In genomic region chr7:18667466-18667865, GRCh38 we compare ENCODE assay signal across 12 cellular contexts.
DNase-seq lines count a peak whose midpoint lies in the region; ATAC-seq and TF ChIP-seq lines count a peak whose summit lies in the region.
"Had no signal": no experiment of that assay in that cellular context is flagged by ENCODE, and none has a peak within 500 bp of the region (broad histone marks: within the 10 kb centered on the region; RNA-seq: fewer than 3 reads in every experiment).

No MANE protein-coding gene starts in this region.

- no peaks in the 10 kb centered on the region for H4K20me1 ChIP-seq in mammary epithelial cell (ENCODE audit: insufficient read depth, low read length)

- no peak overlapping the region for H3K9ac ChIP-seq in HUES64 (ENCODE audit: low read depth, low read length)
- no peak overlapping the region for H3K9ac ChIP-seq in mammary epithelial cell (ENCODE audit: insufficient read depth, low read length)
- H3K9ac ChIP-seq: neural progenitor cell had no signal

- no CpG with 5 or more reads among the region's 1 CpG for WGBS in HUES64
- WGBS in mammary epithelial cell (ENCODE audit: low coverage, missing lambda C conversion rate): 36% methylated on average over 1 of the region's 1 CpG

- H3K4me1 Mint-ChIP-seq in activated CD8-positive, alpha-beta memory T cell treated with anti-CD3 and anti-CD28 coated beads, Interleukin-2, amount 10 ng/mL, durations not matched to agents 7 days and 5 days: no peaks in the 10 kb centered on the region
- H3K4me1 Mint-ChIP-seq: neural progenitor cell had no signal

- in situ Hi-C loops in mammary epithelial cell (cut with MboI; ENCODE audit: low sequenced_read_pairs in 2 of 2): no loop called here
- in situ Hi-C loops in GM13977 (cut with MboI; ENCODE audit: low pct_unique_long_range_greater_than_20kb, low sequenced_read_pairs, unreplicated experiment): loop anchor here (25.0 kb wide), 1 partner anchor 305 kb away; no protein-coding TSS in a partner anchor

- no peaks in the 10 kb centered on the region for H3K9me3 Mint-ChIP-seq in activated CD8-positive, alpha-beta memory T cell treated with anti-CD3 and anti-CD28 coated beads, Interleukin-2, amount 10 ng/mL, durations not matched to agents 7 days and 5 days (ENCODE audit: low read depth)
- H3K9me3 Mint-ChIP-seq: CD8-positive, alpha-beta T cell; neural progenitor cell; T-helper 2 cell treated with Interferon-gamma antibody and Interleukin-4, amounts not matched to agents 5 μg/mL and 100 μg/mL, for 36 hours had no signal

- dilution Hi-C loops in mammary epithelial cell (cut with HindIII; ENCODE audit: low sequenced_read_pairs): no loop called here

- H3K4me2 ChIP-seq in mammary epithelial cell (ENCODE audit: insufficient read depth, low read depth, low read length): peak overlapping the region; percentile 70
- H3K4me2 ChIP-seq: neural progenitor cell had no signal

- H3K27ac Mint-ChIP-seq in activated CD8-positive, alpha-beta memory T cell treated with anti-CD3 and anti-CD28 coated beads, Interleukin-2, amount 10 ng/mL, durations not matched to agents 7 days and 5 days: no peak overlapping the region
- H3K27ac Mint-ChIP-seq: CD8-positive, alpha-beta T cell; neural progenitor cell; T-helper 2 cell treated with Interferon-gamma antibody and Interleukin-4, amounts not matched to agents 5 μg/mL and 100 μg/mL, for 36 hours had no signal

- intact Hi-C loops in mammary epithelial cell (cut with micrococcal nuclease) (loop anchor here (2.0 kb wide), 1 partner anchor 315 kb away; no protein-coding TSS in a partner anchor), left colon (cut with DNase I, micrococcal nuclease) (loop anchor here in 1 of 2 donors (10.0 kb wide), 1 partner anchor 313 kb away; no protein-coding TSS in a partner anchor)

- DNase-seq in AG08396 (ENCODE audit: low spot score): peak; percentile 25
- peak; percentile 55 for DNase-seq in mammary epithelial cell
- no peak for DNase-seq in left colon
- no peak for DNase-seq in GM13977 (ENCODE audit: low spot score)
- no peak for DNase-seq in activated CD8-positive, alpha-beta memory T cell treated with anti-CD3 and anti-CD28 coated beads, Interleukin-2, amount 10 ng/mL, durations not matched to agents 7 days and 5 days
- DNase-seq in GM19240 (ENCODE audit: insufficient read length, low spot score): no peak
- DNase-seq: CD8-positive, alpha-beta T cell; NCI-H2029 treated with DMSO at 0.1 percent for 48 hours had no signal

- no peaks in the 10 kb centered on the region for H3K79me2 ChIP-seq in mammary epithelial cell (ENCODE audit: insufficient read depth, low read length)

- no peaks in the 10 kb centered on the region for H3K36me3 Mint-ChIP-seq in activated CD8-positive, alpha-beta memory T cell treated with anti-CD3 and anti-CD28 coated beads, Interleukin-2, amount 10 ng/mL, durations not matched to agents 7 days and 5 days
- H3K36me3 Mint-ChIP-seq: CD8-positive, alpha-beta T cell; neural progenitor cell had no signal

- no peaks in the 10 kb centered on the region for H3K27me3 Mint-ChIP-seq in activated CD8-positive, alpha-beta memory T cell treated with anti-CD3 and anti-CD28 coated beads, Interleukin-2, amount 10 ng/mL, durations not matched to agents 7 days and 5 days

- H3K9me3 ChIP-seq in HUES64 (ENCODE audit: insufficient read depth, low read depth, low read length): no peaks in the 10 kb centered on the region
- H3K9me3 ChIP-seq in mammary epithelial cell (replicated peaks; ENCODE audit: insufficient read depth, low read length): no peaks in the 10 kb centered on the region

- H3K4me3 Mint-ChIP-seq in activated CD8-positive, alpha-beta memory T cell treated with anti-CD3 and anti-CD28 coated beads, Interleukin-2, amount 10 ng/mL, durations not matched to agents 7 days and 5 days: no peak overlapping the region
- H3K4me3 Mint-ChIP-seq: CD8-positive, alpha-beta T cell; neural progenitor cell; T-helper 2 cell treated with Interferon-gamma antibody and Interleukin-4, amounts not matched to agents 5 μg/mL and 100 μg/mL, for 36 hours had no signal

- H3K4me1 ChIP-seq in HUES64 (ENCODE audit: insufficient read depth, low read length): peaks cover 6% of the 10 kb centered on the region; the same call in 1 of the 2 replicates
- H3K4me1 ChIP-seq in mammary epithelial cell (ENCODE audit: insufficient read depth, low read length): peaks cover 28% of the 10 kb centered on the region
- H3K4me1 ChIP-seq: neural progenitor cell had no signal

- TF ChIP-seq CTCF in mammary epithelial cell (conservative IDR thresholded peaks at IDR 0.05 in 1 of 2, IDR thresholded peaks at IDR 0.05 in 1 of 2; ENCODE audit: extremely low read depth in 1 of 2, insufficient read depth in 1 of 2, low read depth in 1 of 2, low read length in 2 of 2) (no peak), GM13977 (IDR thresholded peaks at IDR 0.05; ENCODE audit: extremely low read depth, insufficient read depth, missing control alignments) (no peak)

- H3K27me3 ChIP-seq in HUES64 (ENCODE audit: insufficient read depth, low read length) (no peaks in the 10 kb centered on the region), mammary epithelial cell (ENCODE audit: insufficient read depth, low read length) (no peaks in the 10 kb centered on the region)
- H3K27me3 ChIP-seq: neural progenitor cell had no signal

- H3K27ac ChIP-seq in HUES64 (ENCODE audit: low read depth, low read length) (0 out of 2 replicates have a peak overlapping the region, but pooled peaks have one; percentile 9), mammary epithelial cell (ENCODE audit: insufficient read depth, low read depth, low read length) (no peak overlapping the region)
- H3K27ac ChIP-seq: neural progenitor cell had no signal

- BruUV-seq in mammary epithelial cell (replicated peaks; lab: Mats Ljungman, UMichigan): no TSS peak

- H2AFZ ChIP-seq in mammary epithelial cell (ENCODE audit: low read depth, low read length): no peak overlapping the region
- H2AFZ ChIP-seq: neural progenitor cell had no signal

- H3K4me3 ChIP-seq in HUES64 (ENCODE audit: low read length): no peak overlapping the region
- peak overlapping the region in 1 of 3 experiments; percentile 10 for H3K4me3 ChIP-seq in mammary epithelial cell (replicated peaks in 1 of 3; ENCODE audit: insufficient read depth in 1 of 3, low read depth in 2 of 3, low read length in 3 of 3)
- H3K4me3 ChIP-seq: neural progenitor cell had no signal

- no peaks in the 10 kb centered on the region for H3K36me3 ChIP-seq in HUES64 (ENCODE audit: insufficient read depth, low read length)
- no peaks in the 10 kb centered on the region for H3K36me3 ChIP-seq in mammary epithelial cell (ENCODE audit: insufficient read depth, low read length)
- H3K36me3 ChIP-seq: neural progenitor cell had no signal

- CTCF ChIA-PET in mammary epithelial cell (lab: Charles Lee; ENCODE audit: low non-redundant PET): no interaction called here
- CTCF ChIA-PET in activated CD8-positive, alpha-beta memory T cell treated with anti-CD3 and anti-CD28 coated beads, Interleukin-2, amount 10 ng/mL, durations not matched to agents 7 days and 5 days (lab: Charles Lee): no interaction called here

- peak; percentile 42 for ATAC-seq in left colon
- no peak for ATAC-seq in GM21381 (IDR thresholded peaks at IDR 0.05; ENCODE audit: unreplicated experiment)
- ATAC-seq in activated CD8-positive, alpha-beta memory T cell treated with anti-CD3 and anti-CD28 coated beads, Interleukin-2, amount 10 ng/mL, durations not matched to agents 7 days and 5 days: no peak
- ATAC-seq: CD8-positive, alpha-beta T cell had no signal

Comparison
In these comparisons a context has a peak if more than half of its experiments do, and no peak if none do; other contexts are left out.
1. DNase-seq: peak in AG08396 (single experiment) and mammary epithelial cell (single experiment); none in left colon (0 of 2), GM13977 (single experiment), activated CD8-positive, alpha-beta memory T cell treated with anti-CD3 and anti-CD28 coated beads, Interleukin-2, amount 10 ng/mL, durations not matched to agents 7 days and 5 days (single experiment) and GM19240 (single experiment).